Comparison of ENCODE assay signal across 1 cellular context in genomic region chr3:69082805-69083204, GRCh38.
TF ChIP-seq lines count a peak whose summit lies in the region.

No MANE protein-coding gene starts in this region.

TF ChIP-seq in GM12878, 131 proteins besides CTCF, POLR2A, EP300 and RAD21 (continues in another document):
- no peak for TF ChIP-seq HSF1 (IDR thresholded peaks at IDR 0.05; ENCODE audit: low read depth, low read length)
- peak; percentile 64; the same call in 1 of the 2 replicates for TF ChIP-seq CREB1 (IDR thresholded peaks at IDR 0.05; ENCODE audit: low read depth)
- TF ChIP-seq ZNF687 (IDR thresholded peaks at IDR 0.05) = peak; percentile 81
- TF ChIP-seq NFIC (IDR thresholded peaks at IDR 0.05; ENCODE audit: low read depth, low read length) = peak; percentile 87
- no peak; the same call in 1 of the 2 replicates for TF ChIP-seq BMI1 (IDR thresholded peaks at IDR 0.05; ENCODE audit: borderline replicate concordance)
- no peak for TF ChIP-seq JUND (IDR thresholded peaks at IDR 0.05; ENCODE audit: low read depth, low read length)
- TF ChIP-seq PML (IDR thresholded peaks at IDR 0.05; ENCODE audit: low read length) = peak; percentile 87
- peak; percentile 65 for TF ChIP-seq JUNB (IDR thresholded peaks at IDR 0.05)
- peak in 1 of 2 experiments; percentile 79; a peak in 1 of 4 replicates for TF ChIP-seq ETV6 (conservative IDR thresholded peaks at IDR 0.05 in 1 of 2, IDR thresholded peaks at IDR 0.05 in 1 of 2; ENCODE audit: borderline replicate concordance in 1 of 2, low read depth in 1 of 2)
- peak; percentile 66; the same call in 1 of the 2 replicates for TF ChIP-seq POLR2AphosphoS5 (IDR thresholded peaks at IDR 0.05; ENCODE audit: low read length)
- TF ChIP-seq HDAC6 (IDR thresholded peaks at IDR 0.05; ENCODE audit: unreplicated experiment) = no peak
- TF ChIP-seq NKRF (conservative IDR thresholded peaks at IDR 0.05) = no peak
- TF ChIP-seq FOXM1 (IDR thresholded peaks at IDR 0.05; ENCODE audit: low read depth, low read length) = peak; percentile 89; the same call in 1 of the 2 replicates
- TF ChIP-seq LARP7 (IDR thresholded peaks at IDR 0.05) = no peak
- TF ChIP-seq TBL1XR1 (IDR thresholded peaks at IDR 0.05; ENCODE audit: low read depth, low read length) = peak; percentile 88
- no peak for TF ChIP-seq ZBTB33 (IDR thresholded peaks at IDR 0.05)
- no peak for TF ChIP-seq SMARCA5 (IDR thresholded peaks at IDR 0.05)
- TF ChIP-seq IRF4 (IDR thresholded peaks at IDR 0.05; ENCODE audit: low read depth, low read length) = 0 out of 2 replicates have a peak, but pooled peaks have one; percentile 53
- no peak for TF ChIP-seq BRCA1 (IDR thresholded peaks at IDR 0.05; ENCODE audit: low read depth, low read length)
- peak; percentile 57; the same call in 1 of the 2 replicates for TF ChIP-seq SPI1 (IDR thresholded peaks at IDR 0.05; ENCODE audit: borderline replicate concordance, insufficient read depth, low read depth, low read length)
- TF ChIP-seq REST (IDR thresholded peaks at IDR 0.05; ENCODE audit: low read depth, low read length) = peak; percentile 45; the same call in 1 of the 2 replicates
- peak; percentile 77 for TF ChIP-seq ATF2 (IDR thresholded peaks at IDR 0.05; ENCODE audit: low read length)
- 0 out of 2 replicates have a peak, but pooled peaks have one; percentile 34 for TF ChIP-seq TCF12 (IDR thresholded peaks at IDR 0.05; ENCODE audit: low read depth, low read length)
- TF ChIP-seq SMC3 (IDR thresholded peaks at IDR 0.05; ENCODE audit: borderline replicate concordance, low read length) = peak; percentile 25; the same call in 1 of the 2 replicates
- peak; percentile 74; the same call in 1 of the 2 replicates for TF ChIP-seq CHD2 (IDR thresholded peaks at IDR 0.05; ENCODE audit: borderline replicate concordance, low read depth, low read length)
- TF ChIP-seq SP1 (IDR thresholded peaks at IDR 0.05; ENCODE audit: low read depth, low read length) = peak; percentile 69
- TF ChIP-seq STAT1 (conservative IDR thresholded peaks at IDR 0.05) = no peak
- TF ChIP-seq RB1 (IDR thresholded peaks at IDR 0.05; ENCODE audit: borderline replicate concordance) = peak; percentile 89; the same call in 1 of the 2 replicates
- no peak for TF ChIP-seq BCLAF1 (IDR thresholded peaks at IDR 0.05)
- TF ChIP-seq MTA2 (IDR thresholded peaks at IDR 0.05; ENCODE audit: low read depth) = peak; percentile 82
- TF ChIP-seq KAT2A (conservative IDR thresholded peaks at IDR 0.05; ENCODE audit: control insufficient read depth, low read depth, low read length) = no peak
- TF ChIP-seq ATF7 (IDR thresholded peaks at IDR 0.05; ENCODE audit: low read depth) = peak; percentile 72
- no peak for TF ChIP-seq SREBF2 (IDR thresholded peaks at IDR 0.05; ENCODE audit: low read length)
- TF ChIP-seq NFYA (IDR thresholded peaks at IDR 0.05; ENCODE audit: borderline replicate concordance, low read depth, low read length) = no peak
- peak; percentile 84 for TF ChIP-seq IKZF1 (conservative IDR thresholded peaks at IDR 0.05)
- TF ChIP-seq CBX5 (IDR thresholded peaks at IDR 0.05; ENCODE audit: low read depth) = 0 out of 2 replicates have a peak, but pooled peaks have one; percentile 84
- TF ChIP-seq YY1 (IDR thresholded peaks at IDR 0.05; ENCODE audit: low read depth, low read length) = peak; percentile 45; the same call in 1 of the 2 replicates
- peak; percentile 87 for TF ChIP-seq NR2F1 (conservative IDR thresholded peaks at IDR 0.05)
- no peak for TF ChIP-seq SUPT20H (IDR thresholded peaks at IDR 0.05; ENCODE audit: borderline replicate concordance, control insufficient read depth, low read depth, low read length)
- no peak for TF ChIP-seq USF2 (IDR thresholded peaks at IDR 0.05; ENCODE audit: borderline replicate concordance, low read depth, low read length)
- TF ChIP-seq RELA (IDR thresholded peaks at IDR 0.05; ENCODE audit: borderline replicate concordance, partially characterized antibody) = peak; percentile 78
- TF ChIP-seq HCFC1 (IDR thresholded peaks at IDR 0.05; ENCODE audit: low read length) = no peak
- no peak for TF ChIP-seq SMAD5 (IDR thresholded peaks at IDR 0.05; ENCODE audit: low read depth)
- TF ChIP-seq NR2C1 (IDR thresholded peaks at IDR 0.05) = no peak
- TF ChIP-seq POU2F2 (IDR thresholded peaks at IDR 0.05; ENCODE audit: borderline replicate concordance, low read depth, low read length) = peak; percentile 79; the same call in 1 of the 3 replicates
- peak; percentile 98 for TF ChIP-seq GATAD2B (conservative IDR thresholded peaks at IDR 0.05; ENCODE audit: low read depth)
